ENCODE assay signal across 8 cellular contexts in genomic region chr3:51670711-51671089, GRCh38. TPM values are rescaled to one million over a fixed set of nuclear protein-coding genes. Genes with fewer than 3 reads are reported as not detected.
DNase-seq lines count a peak whose midpoint lies in the region; ATAC-seq and TF ChIP-seq lines count a peak whose summit lies in the region.

No MANE protein-coding gene starts in this region.

- TF ChIP-seq CTCF in HFF-Myc (IDR thresholded peaks at IDR 0.05; ENCODE audit: low read depth, low read length, missing control alignments) (no peak), WTC11 (IDR thresholded peaks at IDR 0.05) (no peak), tibial artery (IDR thresholded peaks at IDR 0.05) (no peak)

- no peak for DNase-seq in HFF-Myc (ENCODE audit: extremely low read depth, low read depth)
- no peak for DNase-seq in WTC11 (ENCODE audit: low spot score)
- no peak for DNase-seq in immature natural killer cell
- no peak for DNase-seq in tibial artery
- no peak for DNase-seq in stimulated activated CD4-positive, alpha-beta T cell treated with anti-CD3 and anti-CD28 coated beads, Interleukin-2, amount 100 ng/mL, for 48 hours
- DNase-seq in cortex of kidney (lab: John Stamatoyannopoulos, UW) = no peak

- intact Hi-C loops in tibial artery (cut with DNase I; ENCODE audit: low total_unique reads) = loop anchor here (1.0 to 10.0 kb wide), 2 partner anchors 168 to 276 kb away; partner anchors contain the start of gene RBM15B

- H3K36me3 ChIP-seq in ES-I3 (ENCODE audit: insufficient read depth, low read length) (no peaks in the 10 kb centered on the region), tibial artery (peaks cover 0 to 17% (median 0%) of the 10 kb centered on the region in 3 donors)

- H3K4me1 ChIP-seq in ES-I3 (ENCODE audit: insufficient read depth, low read length) = peaks cover 6% of the 10 kb centered on the region
- H3K4me1 ChIP-seq in tibial artery = peaks cover 0 to 55% (median 21%) of the 10 kb centered on the region in 4 donors

- H3K27ac Mint-ChIP-seq in WTC11 (no peak overlapping the region), immature natural killer cell (peak overlapping the region; percentile 64 to 81 (median 76))

- POLR2A ChIA-PET in WTC11 (lab: Charles Lee) = interaction anchor here (1.3 to 2.1 kb wide), 2 partner anchors 10 to 171 kb away, joined by 4 to 10 read pairs; partner anchors contain the start of gene DCAF1

- H3K36me3 Mint-ChIP-seq in WTC11 = no peaks in the 10 kb centered on the region
- H3K36me3 Mint-ChIP-seq in immature natural killer cell = peaks cover 0 to 5% (median 5%) of the 10 kb centered on the region in 3 donors

- ATAC-seq in WTC11 (peak; percentile 6), HG03025 (IDR thresholded peaks at IDR 0.05; ENCODE audit: low FRiP score, unreplicated experiment) (no peak)

- H3K4me3 Mint-ChIP-seq in WTC11 (peak overlapping the region; percentile 60), immature natural killer cell (peak overlapping the region; percentile 61 to 94 (median 88))

- peaks cover 35% of the 10 kb centered on the region for H3K4me1 Mint-ChIP-seq in WTC11
- peaks cover 53 to 64% of the 10 kb centered on the region in 2 donors for H3K4me1 Mint-ChIP-seq in immature natural killer cell

- H3K27me3 Mint-ChIP-seq in WTC11 (ENCODE audit: low read depth) = no peaks in the 10 kb centered on the region; the same call in 1 of the 2 replicates
- peaks cover 6 to 10% (median 9%) of the 10 kb centered on the region in 3 donors for H3K27me3 Mint-ChIP-seq in immature natural killer cell (ENCODE audit: low read depth in 3 of 3)

- H3K4me3 ChIP-seq in HFF-Myc (replicated peaks; ENCODE audit: low read depth, low read length) = peak overlapping the region; percentile 86
- peak overlapping the region; percentile 89 to 98 for H3K4me3 ChIP-seq in tibial artery

- H3K27ac ChIP-seq in tibial artery = peak overlapping the region; percentile 88 to 96

- peak overlapping the region; percentile 92; the same call in 1 of the 2 replicates for H3K9ac ChIP-seq in ES-I3 (ENCODE audit: low read depth, low read length)

- no peaks in the 10 kb centered on the region for H3K27me3 ChIP-seq in tibial artery

- CTCF ChIA-PET in WTC11 (lab: Charles Lee) = interaction anchor here (1.7 to 5.7 kb wide), 10 partner anchors 9 to 281 kb away, joined by 3 to 198 read pairs (median 13); partner anchors contain the start of genes DCAF1 and RBM15B

- H3K9me3 Mint-ChIP-seq in WTC11 (no peaks in the 10 kb centered on the region), immature natural killer cell (no peaks in the 10 kb centered on the region)

- H3K9me3 ChIP-seq in ES-I3 (ENCODE audit: control insufficient read depth, insufficient read depth, low read length) (no peaks in the 10 kb centered on the region), tibial artery (no peaks in the 10 kb centered on the region)

TF ChIP-seq in WTC11, 78 proteins besides CTCF, POLR2A, EP300 and RAD21:
- TF ChIP-seq NFATC4 (CRISPR knock-in tag; IDR thresholded peaks at IDR 0.05) (no peak), CBFB (CRISPR knock-in tag; IDR thresholded peaks at IDR 0.05; ENCODE audit: low read depth) (no peak), CREM (CRISPR knock-in tag; IDR thresholded peaks at IDR 0.05) (no peak), E2F4 (CRISPR knock-in tag; IDR thresholded peaks at IDR 0.05; ENCODE audit: borderline replicate concordance, low read depth) (no peak)

RNA-seq across cellular contexts. Expression of gene TEX264, which starts 0.4 kb away (rescaled TPM):
- total RNA-seq in WTC11 (2021) = 11.8 to 17.5 TPM (median 17.5 TPM) in 3 replicates
- polyA plus RNA-seq in immature natural killer cell = 100 to 1,000 TPM; 101 to 155 (median 131) TPM

RNA-seq across cellular contexts. Expression of gene GRM2, which starts 36.2 kb away (rescaled TPM):
- total RNA-seq in WTC11 (2021) = 2.8 to 4.1 TPM (median 3.7 TPM) in 3 replicates
- not detected for polyA plus RNA-seq in immature natural killer cell
